22 cellular contexts compared by ENCODE assay signal in the genomic region with DNA sequence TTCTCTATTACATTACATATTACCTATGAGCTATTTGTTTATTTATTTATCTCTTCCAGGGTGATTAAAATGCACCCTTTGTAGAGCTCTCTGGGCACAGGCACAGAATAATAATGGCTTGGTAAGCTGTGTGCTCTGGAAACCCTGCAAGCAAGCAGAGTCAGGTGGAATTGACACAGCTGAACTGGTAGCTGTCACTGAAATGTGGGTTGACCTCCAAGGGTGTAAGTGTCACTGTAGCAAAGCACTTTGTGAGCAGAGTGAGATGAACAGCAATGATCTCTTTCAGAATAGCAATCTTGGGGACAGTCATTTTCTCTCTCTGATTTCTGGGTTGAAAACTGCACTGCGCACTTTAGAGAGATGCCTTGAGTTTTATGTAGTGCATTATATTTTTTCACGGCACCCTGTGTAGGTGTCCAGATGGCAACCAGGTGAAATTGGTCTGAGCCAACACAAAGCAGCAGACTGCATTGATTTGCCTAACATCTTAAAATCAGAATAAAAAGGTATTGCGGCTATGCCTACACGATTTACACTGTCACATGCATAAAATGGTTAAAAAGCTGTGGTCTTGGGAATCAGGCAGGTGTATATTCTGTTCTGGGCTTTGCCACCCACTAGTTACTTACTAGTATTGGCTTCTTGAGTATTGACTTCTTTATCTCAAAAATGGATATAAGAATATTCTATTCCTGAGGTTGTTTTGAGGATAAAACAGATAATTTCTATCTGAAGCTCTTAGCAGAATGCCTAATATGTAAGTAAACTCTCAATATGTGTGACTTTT.
"Had no signal": no experiment of that assay in that cellular context is flagged by ENCODE, and none has a peak within 500 bp of the region (broad histone marks: within the 10 kb centered on the region; RNA-seq: fewer than 3 reads in every experiment).

No MANE protein-coding gene starts in this region.

- H3K9me3 ChIP-seq: MG63, SJSA1 had no signal

- H3K36me3 ChIP-seq: MG63, SJSA1 had no signal

- FAIRE-seq: HepG2, RCC 7860 had no signal

- H3K27ac ChIP-seq: SJSA1, SK-N-MC had no signal

- H3K4me1 ChIP-seq: SJSA1 had no signal

- ATAC-seq: HepG2 had no signal

- DNase-seq: IMR-90, Karpas-422, KG1, MG63, NCI-H1092, NCI-H1105 treated with DMSO at 0.1 percent for 48 hours, NCI-H1417 treated with DMSO at 0.1 percent for 48 hours, NCI-H146, NCI-H1694 treated with DMSO at 0.1 percent for 48 hours, NCI-H1930, NCI-H2081 treated with DMSO at 0.1 percent for 48 hours, NCI-H2227 treated with DMSO at 0.1 percent for 48 hours, NCI-H524, NCI-H526 treated with DMSO at 0.1 percent for 48 hours, NCI-H774, Right ventricle myocardium superior, RPMI8226, SIG-M5 had no signal

- H3K4me3 ChIP-seq: MG63, SJSA1, SK-N-MC had no signal
